ENCODE assay signal across 28 cellular contexts in the genomic region with DNA sequence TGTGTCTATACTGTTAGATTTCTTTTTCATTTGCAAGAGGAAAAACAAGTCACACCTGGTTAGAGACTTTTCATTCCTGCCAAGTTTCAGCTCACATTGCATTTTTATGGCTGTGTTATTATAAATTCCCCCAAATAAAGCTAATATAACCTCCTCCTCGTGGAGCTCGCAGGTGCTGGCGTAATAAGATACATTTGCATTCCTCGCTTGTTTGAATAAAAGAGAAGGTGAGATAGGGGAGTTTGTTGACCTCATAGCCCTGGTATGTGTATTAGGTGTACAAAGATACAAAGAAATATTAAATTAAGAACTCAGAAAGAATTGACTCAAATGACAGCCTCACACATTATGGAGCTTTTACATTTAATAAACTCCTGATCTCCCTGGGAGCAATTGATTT.
DNase-seq lines count a peak whose midpoint lies in the region; ATAC-seq and TF ChIP-seq lines count a peak whose summit lies in the region.
"Had no signal": no experiment of that assay in that cellular context is flagged by ENCODE, and none has a peak within 500 bp of the region (broad histone marks: within the 10 kb centered on the region; RNA-seq: fewer than 3 reads in every experiment).

No MANE protein-coding gene starts in this region.

- H3K9me3 Mint-ChIP-seq in neural crest cell (no peaks in the 10 kb centered on the region), glutamatergic neuron (ENCODE audit: unreplicated experiment) (no peaks in the 10 kb centered on the region)
- peaks cover 0 to 3% (median 0%) of the 10 kb centered on the region in 9 donors for H3K9me3 Mint-ChIP-seq in naive thymus-derived CD8-positive, alpha-beta T cell
- H3K9me3 Mint-ChIP-seq: CD4-positive, alpha-beta T cell had no signal

- TF ChIP-seq POLR2A in uterus (IDR thresholded peaks at IDR 0.05) = no peak

- DNase-seq in NCI-H2196 (lab: John Stamatoyannopoulos, UW; ENCODE audit: unreplicated experiment) (peak; percentile 42), RWPE2 (ENCODE audit: low spot score) (no peak), neural crest cell (ENCODE audit: low read depth, low spot score) (no peak), glutamatergic neuron (no peak), uterus (no peak)
- DNase-seq in naive thymus-derived CD8-positive, alpha-beta T cell = no peak
- DNase-seq: AML-193; CD4-positive, alpha-beta T cell; COR-L47; DMS79; EL; GDM1; GM23248; H7; Karpas-422; NCI-H1092 treated with DMSO at 0.1 percent for 48 hours; NCI-H2029; NCI-H226; NCI-H510A; NCI-H774; SIG-M5 had no signal

- H3K4me3 Mint-ChIP-seq in neural crest cell (peak overlapping the region; percentile 10), glutamatergic neuron (ENCODE audit: unreplicated experiment) (no peak overlapping the region)
- no peak overlapping the region for H3K4me3 Mint-ChIP-seq in naive thymus-derived CD8-positive, alpha-beta T cell
- H3K4me3 Mint-ChIP-seq: CD4-positive, alpha-beta T cell had no signal

- no peaks in the 10 kb centered on the region for H3K27me3 Mint-ChIP-seq in neural crest cell (ENCODE audit: low read depth)
- no peaks in the 10 kb centered on the region for H3K27me3 Mint-ChIP-seq in glutamatergic neuron (ENCODE audit: unreplicated experiment)
- peaks cover 0 to 12% (median 5%) of the 10 kb centered on the region in 5 donors for H3K27me3 Mint-ChIP-seq in naive thymus-derived CD8-positive, alpha-beta T cell

- H3K36me3 ChIP-seq in RWPE2 (ENCODE audit: low read depth) = no peaks in the 10 kb centered on the region
- H3K36me3 ChIP-seq in uterus = no peaks in the 10 kb centered on the region
- H3K36me3 ChIP-seq: BLaER1 treated with 17β-estradiol and CSF1 and Interleukin-3, amounts not matched to agents 10 nM and 100 nM had no signal

- H3K4me1 ChIP-seq in RWPE2 (ENCODE audit: insufficient read depth, poor library complexity, severe bottlenecking) (no peaks in the 10 kb centered on the region), uterus (no peaks in the 10 kb centered on the region)
- H3K4me1 ChIP-seq: A549; BLaER1 treated with 17β-estradiol and CSF1 and Interleukin-3, amounts not matched to agents 10 nM and 100 nM had no signal

- H3K4me3 ChIP-seq in RWPE2 (ENCODE audit: severe bottlenecking) (no peak overlapping the region), uterus (no peak overlapping the region)
- H3K4me3 ChIP-seq: A549; BLaER1 treated with 17β-estradiol and CSF1 and Interleukin-3, amounts not matched to agents 10 nM and 100 nM; GM12878; GM23248; SK-N-MC had no signal

- TF ChIP-seq RAD21 in Ishikawa (IDR thresholded peaks at IDR 0.05; ENCODE audit: low read depth) = no peak

- no peak overlapping the region for H3K27ac ChIP-seq in RWPE2 (ENCODE audit: poor library complexity, severe bottlenecking)
- no peak overlapping the region for H3K27ac ChIP-seq in uterus
- H3K27ac ChIP-seq: A549; BLaER1 treated with 17β-estradiol and CSF1 and Interleukin-3, amounts not matched to agents 10 nM and 100 nM; GM23248; HL-60; SK-N-MC had no signal

- TF ChIP-seq CTCF in RWPE2 (IDR thresholded peaks at IDR 0.05; ENCODE audit: poor library complexity, severe bottlenecking) = no peak
- TF ChIP-seq CTCF in neural crest cell (conservative IDR thresholded peaks at IDR 0.05) = no peak
- no peak for TF ChIP-seq CTCF in glutamatergic neuron (IDR thresholded peaks at IDR 0.05; ENCODE audit: partially characterized antibody, unreplicated experiment)
- no peak for TF ChIP-seq CTCF in uterus (IDR thresholded peaks at IDR 0.05)

- POLR2A ChIA-PET in naive thymus-derived CD8-positive, alpha-beta T cell (lab: Charles Lee) = no interaction called here

- intact Hi-C loops in uterus (cut with DNase I; ENCODE audit: low total_unique reads) = no loop called here

- no peak overlapping the region for H3K27ac Mint-ChIP-seq in neural crest cell (ENCODE audit: unreplicated experiment)
- no peak overlapping the region for H3K27ac Mint-ChIP-seq in glutamatergic neuron (ENCODE audit: unreplicated experiment)
- H3K27ac Mint-ChIP-seq in naive thymus-derived CD8-positive, alpha-beta T cell = no peak overlapping the region
- H3K27ac Mint-ChIP-seq: CD4-positive, alpha-beta T cell had no signal

- H3K27me3 ChIP-seq in RWPE2 (ENCODE audit: insufficient read depth, poor library complexity, severe bottlenecking) (no peaks in the 10 kb centered on the region), uterus (no peaks in the 10 kb centered on the region)
- H3K27me3 ChIP-seq: BLaER1 treated with 17β-estradiol and CSF1 and Interleukin-3, amounts not matched to agents 10 nM and 100 nM had no signal

- H3K9me3 ChIP-seq in RWPE2 (ENCODE audit: severe bottlenecking) = no peaks in the 10 kb centered on the region
- no peaks in the 10 kb centered on the region for H3K9me3 ChIP-seq in uterus
- H3K9me3 ChIP-seq: A549; BLaER1 treated with 17β-estradiol and CSF1 and Interleukin-3, amounts not matched to agents 10 nM and 100 nM had no signal

- peak; percentile 73 for ATAC-seq in RWPE2 (ENCODE audit: low read depth)
- ATAC-seq in naive thymus-derived CD8-positive, alpha-beta T cell = no peak
- ATAC-seq: A549, GM12878, Panc1 had no signal

- TF ChIP-seq EP300 in Ishikawa (IDR thresholded peaks at IDR 0.05; ENCODE audit: borderline replicate concordance) = peak; percentile 68; the same call in 1 of the 2 replicates

- H3K4me1 Mint-ChIP-seq in neural crest cell (peaks cover 59% of the 10 kb centered on the region), glutamatergic neuron (ENCODE audit: low read depth, unreplicated experiment) (peaks cover 14% of the 10 kb centered on the region)
- no peaks in the 10 kb centered on the region for H3K4me1 Mint-ChIP-seq in naive thymus-derived CD8-positive, alpha-beta T cell

- H3K36me3 Mint-ChIP-seq in neural crest cell (ENCODE audit: low read depth) = no peaks in the 10 kb centered on the region
- no peaks in the 10 kb centered on the region for H3K36me3 Mint-ChIP-seq in glutamatergic neuron (ENCODE audit: unreplicated experiment)
- H3K36me3 Mint-ChIP-seq in naive thymus-derived CD8-positive, alpha-beta T cell = no peaks in the 10 kb centered on the region

TF ChIP-seq in Ishikawa, 13 proteins besides CTCF, POLR2A, EP300 and RAD21:
- no peak for TF ChIP-seq TAF1 (IDR thresholded peaks at IDR 0.05; ENCODE audit: low read depth)
- TF ChIP-seq FOXM1 (IDR thresholded peaks at IDR 0.05; ENCODE audit: borderline replicate concordance, low read depth) = peak; percentile 54; the same call in 1 of the 2 replicates
- TF ChIP-seq CREB1 (IDR thresholded peaks at IDR 0.05; ENCODE audit: low read depth) = no peak
- peak; percentile 80 for TF ChIP-seq TCF12 (IDR thresholded peaks at IDR 0.05; ENCODE audit: low read depth)
- no peak for TF ChIP-seq YY1 (IDR thresholded peaks at IDR 0.05; ENCODE audit: low read depth)
- TF ChIP-seq, protein P1, sequence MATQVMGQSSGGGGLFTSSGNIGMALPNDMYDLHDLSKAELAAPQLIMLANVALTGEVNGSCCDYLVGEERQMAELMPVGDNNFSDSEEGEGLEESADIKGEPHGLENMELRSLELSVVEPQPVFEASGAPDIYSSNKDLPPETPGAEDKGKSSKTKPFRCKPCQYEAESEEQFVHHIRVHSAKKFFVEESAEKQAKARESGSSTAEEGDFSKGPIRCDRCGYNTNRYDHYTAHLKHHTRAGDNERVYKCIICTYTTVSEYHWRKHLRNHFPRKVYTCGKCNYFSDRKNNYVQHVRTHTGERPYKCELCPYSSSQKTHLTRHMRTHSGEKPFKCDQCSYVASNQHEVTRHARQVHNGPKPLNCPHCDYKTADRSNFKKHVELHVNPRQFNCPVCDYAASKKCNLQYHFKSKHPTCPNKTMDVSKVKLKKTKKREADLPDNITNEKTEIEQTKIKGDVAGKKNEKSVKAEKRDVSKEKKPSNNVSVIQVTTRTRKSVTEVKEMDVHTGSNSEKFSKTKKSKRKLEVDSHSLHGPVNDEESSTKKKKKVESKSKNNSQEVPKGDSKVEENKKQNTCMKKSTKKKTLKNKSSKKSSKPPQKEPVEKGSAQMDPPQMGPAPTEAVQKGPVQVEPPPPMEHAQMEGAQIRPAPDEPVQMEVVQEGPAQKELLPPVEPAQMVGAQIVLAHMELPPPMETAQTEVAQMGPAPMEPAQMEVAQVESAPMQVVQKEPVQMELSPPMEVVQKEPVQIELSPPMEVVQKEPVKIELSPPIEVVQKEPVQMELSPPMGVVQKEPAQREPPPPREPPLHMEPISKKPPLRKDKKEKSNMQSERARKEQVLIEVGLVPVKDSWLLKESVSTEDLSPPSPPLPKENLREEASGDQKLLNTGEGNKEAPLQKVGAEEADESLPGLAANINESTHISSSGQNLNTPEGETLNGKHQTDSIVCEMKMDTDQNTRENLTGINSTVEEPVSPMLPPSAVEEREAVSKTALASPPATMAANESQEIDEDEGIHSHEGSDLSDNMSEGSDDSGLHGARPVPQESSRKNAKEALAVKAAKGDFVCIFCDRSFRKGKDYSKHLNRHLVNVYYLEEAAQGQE (IDR thresholded peaks at IDR 0.05; ENCODE audit: low read depth) = no peak
- TF ChIP-seq CEBPB (IDR thresholded peaks at IDR 0.05) = no peak
- no peak for TF ChIP-seq EGR1 (IDR thresholded peaks at IDR 0.05)
- TF ChIP-seq, protein P2, sequence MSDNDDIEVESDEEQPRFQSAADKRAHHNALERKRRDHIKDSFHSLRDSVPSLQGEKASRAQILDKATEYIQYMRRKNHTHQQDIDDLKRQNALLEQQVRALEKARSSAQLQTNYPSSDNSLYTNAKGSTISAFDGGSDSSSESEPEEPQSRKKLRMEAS (IDR thresholded peaks at IDR 0.05) = peak; percentile 29; the same call in 1 of the 2 replicates
- no peak for TF ChIP-seq ZBTB7A (IDR thresholded peaks at IDR 0.05; ENCODE audit: low read depth)
- peak; percentile 86 for TF ChIP-seq TEAD4 (IDR thresholded peaks at IDR 0.05)
- TF ChIP-seq NFIC (IDR thresholded peaks at IDR 0.05) = peak; percentile 56
- no peak for TF ChIP-seq USF1 (IDR thresholded peaks at IDR 0.05)
